18 cellular contexts compared by ENCODE assay signal in the genomic region with DNA sequence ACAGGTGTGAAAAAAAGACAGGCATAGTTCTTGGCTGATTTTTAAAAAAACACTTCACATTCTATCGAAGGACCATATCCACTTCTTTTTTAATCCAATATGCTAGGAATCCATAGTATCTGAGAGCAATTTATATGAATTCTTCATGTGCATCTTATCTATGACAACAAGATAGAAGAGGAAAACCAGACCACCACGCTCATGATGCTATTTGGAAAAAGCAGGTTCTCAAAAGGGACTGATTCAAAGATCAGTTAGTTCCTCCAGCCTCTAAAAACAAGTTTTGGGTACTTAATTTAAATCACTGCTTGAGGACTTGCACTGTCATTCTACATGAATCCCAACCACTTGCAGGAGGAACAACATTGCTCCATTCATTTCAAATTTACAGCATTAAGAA. TPM values are rescaled to one million over a fixed set of nuclear protein-coding genes. Genes with fewer than 3 reads are reported as not detected.
DNase-seq lines count a peak whose midpoint lies in the region; ATAC-seq and TF ChIP-seq lines count a peak whose summit lies in the region.
"Had no signal": no experiment of that assay in that cellular context is flagged by ENCODE, and none has a peak within 500 bp of the region (broad histone marks: within the 10 kb centered on the region; RNA-seq: fewer than 3 reads in every experiment).

No MANE protein-coding gene starts in this region.

- peak overlapping the region; percentile 34 to 67 (median 61) for H3K4me3 Mint-ChIP-seq in IgD-negative memory B cell
- H3K4me3 Mint-ChIP-seq: activated CD4-positive, alpha-beta memory T cell treated with anti-CD3 and anti-CD28 coated beads for 36 hours; activated naive CD8-positive, alpha-beta T cell treated with anti-CD3 and anti-CD28 coated beads, Interleukin-2, amount 10 ng/mL, durations not matched to agents 7 days and 5 days; activated T-cell treated with anti-CD3 and anti-CD28 coated beads, Interleukin-2, amount 50 U/mL, for 72 hours had no signal

- H3K27ac ChIP-seq in thyroid gland (peak overlapping the region in 2 of 3 donors; percentile 26 to 46), adrenal gland (no peak overlapping the region)
- H3K27ac ChIP-seq: right lobe of liver, suprapubic skin had no signal

- TF ChIP-seq CTCF in thyroid gland (IDR thresholded peaks at IDR 0.05): no peak
- TF ChIP-seq CTCF in adrenal gland (IDR thresholded peaks at IDR 0.05): no peak

- H3K27ac Mint-ChIP-seq in IgD-negative memory B cell: peak overlapping the region; percentile 34 to 89 (median 63)
- H3K27ac Mint-ChIP-seq: activated CD4-positive, alpha-beta memory T cell treated with anti-CD3 and anti-CD28 coated beads for 36 hours; activated naive CD8-positive, alpha-beta T cell treated with anti-CD3 and anti-CD28 coated beads, Interleukin-2, amount 10 ng/mL, durations not matched to agents 7 days and 5 days; activated T-cell treated with anti-CD3 and anti-CD28 coated beads, Interleukin-2, amount 50 U/mL, for 72 hours had no signal

- H3K27me3 ChIP-seq in thyroid gland: no peaks in the 10 kb centered on the region
- no peaks in the 10 kb centered on the region for H3K27me3 ChIP-seq in adrenal gland
- H3K27me3 ChIP-seq: Peyer's patch, right lobe of liver, suprapubic skin had no signal

- intact Hi-C loops in thyroid gland (cut with DNase I) (no loop called here), adrenal gland (cut with DNase I) (no loop called here)

- DNase-seq in inferior parietal cortex (ENCODE audit: extremely low spot score): peak; percentile 52
- DNase-seq in thyroid gland: no peak
- DNase-seq in amygdala (lab: John Stamatoyannopoulos, UW): no peak
- DNase-seq in adrenal gland: no peak
- no peak for DNase-seq in activated CD4-positive, alpha-beta T cell treated with anti-CD3 and anti-CD28 coated beads, Interleukin-2, amount 50 U/mL, for 48 hours
- DNase-seq: activated CD4-positive, alpha-beta memory T cell treated with anti-CD3 and anti-CD28 coated beads for 36 hours; activated naive CD8-positive, alpha-beta T cell treated with anti-CD3 and anti-CD28 coated beads, Interleukin-2, amount 10 ng/mL, durations not matched to agents 7 days and 5 days; activated T-cell treated with anti-CD3 and anti-CD28 coated beads, Interleukin-2, amount 50 U/mL, for 72 hours; DMS 273 treated with DMSO at 0.1 percent for 48 hours; mesenchymal stem cell; MV-4-11; NCI-H2029 treated with DMSO at 0.1 percent for 48 hours; NCI-H510A treated with DMSO at 0.1 percent for 48 hours; Peyer's patch; right lobe of liver had no signal

- H3K9me3 Mint-ChIP-seq in IgD-negative memory B cell: no peaks in the 10 kb centered on the region
- H3K9me3 Mint-ChIP-seq: activated CD4-positive, alpha-beta memory T cell treated with anti-CD3 and anti-CD28 coated beads for 36 hours; activated naive CD8-positive, alpha-beta T cell treated with anti-CD3 and anti-CD28 coated beads, Interleukin-2, amount 10 ng/mL, durations not matched to agents 7 days and 5 days; activated T-cell treated with anti-CD3 and anti-CD28 coated beads, Interleukin-2, amount 50 U/mL, for 72 hours had no signal

- no peak for ATAC-seq in SK-N-SH treated with all-trans-retinoic acid at 6 μM for 48 hours
- ATAC-seq: activated T-cell treated with anti-CD3 and anti-CD28 coated beads, Interleukin-2, amount 50 U/mL, for 72 hours; right lobe of liver had no signal

- H3K4me1 ChIP-seq in thyroid gland: peaks cover 19 to 27% of the 10 kb centered on the region in 2 donors
- H3K4me1 ChIP-seq in adrenal gland (replicated peaks in 1 of 2): peaks cover 27 to 62% of the 10 kb centered on the region in 2 donors
- H3K4me1 ChIP-seq: Peyer's patch, right lobe of liver had no signal

- H3K36me3 ChIP-seq in thyroid gland (no peaks in the 10 kb centered on the region), adrenal gland (replicated peaks in 1 of 2) (no peaks in the 10 kb centered on the region)
- H3K36me3 ChIP-seq: Peyer's patch, right lobe of liver, suprapubic skin had no signal

- no peaks in the 10 kb centered on the region for H3K27me3 Mint-ChIP-seq in IgD-negative memory B cell

- H3K4me3 ChIP-seq in thyroid gland (replicated peaks in 1 of 3) (no peak overlapping the region), adrenal gland (no peak overlapping the region)
- H3K4me3 ChIP-seq: Peyer's patch, right lobe of liver, suprapubic skin had no signal

- peaks cover 2% of the 10 kb centered on the region for H3K36me3 Mint-ChIP-seq in IgD-negative memory B cell
- H3K36me3 Mint-ChIP-seq: activated CD4-positive, alpha-beta memory T cell treated with anti-CD3 and anti-CD28 coated beads for 36 hours; activated naive CD8-positive, alpha-beta T cell treated with anti-CD3 and anti-CD28 coated beads, Interleukin-2, amount 10 ng/mL, durations not matched to agents 7 days and 5 days had no signal

- H3K9me3 ChIP-seq in thyroid gland (no peaks in the 10 kb centered on the region), adrenal gland (replicated peaks in 1 of 3) (peaks cover 0 to 2% (median 0%) of the 10 kb centered on the region in 3 donors)
- H3K9me3 ChIP-seq: Peyer's patch, right lobe of liver, suprapubic skin had no signal

- 76 to 84% methylated on average over 2 of the region's 2 CpGs for WGBS in thyroid gland, 2 donors
- WGBS in adrenal gland, 4 donors: 83 to 92% (median 88%) methylated on average over 2 of the region's 2 CpGs

- TF ChIP-seq POLR2A in thyroid gland (IDR thresholded peaks at IDR 0.05): no peak
- TF ChIP-seq POLR2A in adrenal gland (IDR thresholded peaks at IDR 0.05): no peak

- H3K4me1 Mint-ChIP-seq in IgD-negative memory B cell: peaks cover 38 to 44% (median 40%) of the 10 kb centered on the region in 3 donors
- H3K4me1 Mint-ChIP-seq: activated naive CD8-positive, alpha-beta T cell treated with anti-CD3 and anti-CD28 coated beads, Interleukin-2, amount 10 ng/mL, durations not matched to agents 7 days and 5 days had no signal

TF ChIP-seq in SK-N-SH treated with all-trans-retinoic acid at 6 μM for 48 hours, 23 proteins besides CTCF, POLR2A, EP300 and RAD21:
- TF ChIP-seq ZC3H10 (CRISPR knock-in tag; IDR thresholded peaks at IDR 0.05) (no peak), ZFP30 (CRISPR knock-in tag; IDR thresholded peaks at IDR 0.05) (no peak), SNAI2 (CRISPR knock-in tag; IDR thresholded peaks at IDR 0.05) (no peak), ZFP3 (CRISPR knock-in tag; IDR thresholded peaks at IDR 0.05) (no peak), BACH2 (CRISPR knock-in tag; IDR thresholded peaks at IDR 0.05; ENCODE audit: borderline replicate concordance) (no peak), ISL1 (CRISPR knock-in tag; IDR thresholded peaks at IDR 0.05) (peak; percentile 73)
- TF ChIP-seq, protein P1, sequence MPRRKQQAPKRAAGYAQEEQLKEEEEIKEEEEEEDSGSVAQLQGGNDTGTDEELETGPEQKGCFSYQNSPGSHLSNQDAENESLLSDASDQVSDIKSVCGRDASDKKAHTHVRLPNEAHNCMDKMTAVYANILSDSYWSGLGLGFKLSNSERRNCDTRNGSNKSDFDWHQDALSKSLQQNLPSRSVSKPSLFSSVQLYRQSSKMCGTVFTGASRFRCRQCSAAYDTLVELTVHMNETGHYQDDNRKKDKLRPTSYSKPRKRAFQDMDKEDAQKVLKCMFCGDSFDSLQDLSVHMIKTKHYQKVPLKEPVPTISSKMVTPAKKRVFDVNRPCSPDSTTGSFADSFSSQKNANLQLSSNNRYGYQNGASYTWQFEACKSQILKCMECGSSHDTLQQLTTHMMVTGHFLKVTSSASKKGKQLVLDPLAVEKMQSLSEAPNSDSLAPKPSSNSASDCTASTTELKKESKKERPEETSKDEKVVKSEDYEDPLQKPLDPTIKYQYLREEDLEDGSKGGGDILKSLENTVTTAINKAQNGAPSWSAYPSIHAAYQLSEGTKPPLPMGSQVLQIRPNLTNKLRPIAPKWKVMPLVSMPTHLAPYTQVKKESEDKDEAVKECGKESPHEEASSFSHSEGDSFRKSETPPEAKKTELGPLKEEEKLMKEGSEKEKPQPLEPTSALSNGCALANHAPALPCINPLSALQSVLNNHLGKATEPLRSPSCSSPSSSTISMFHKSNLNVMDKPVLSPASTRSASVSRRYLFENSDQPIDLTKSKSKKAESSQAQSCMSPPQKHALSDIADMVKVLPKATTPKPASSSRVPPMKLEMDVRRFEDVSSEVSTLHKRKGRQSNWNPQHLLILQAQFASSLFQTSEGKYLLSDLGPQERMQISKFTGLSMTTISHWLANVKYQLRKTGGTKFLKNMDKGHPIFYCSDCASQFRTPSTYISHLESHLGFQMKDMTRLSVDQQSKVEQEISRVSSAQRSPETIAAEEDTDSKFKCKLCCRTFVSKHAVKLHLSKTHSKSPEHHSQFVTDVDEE (CRISPR knock-in tag; IDR thresholded peaks at IDR 0.05): peak; percentile 66; the same call in 1 of the 2 replicates

RNA-seq across cellular contexts. Expression of a gene that starts 6.3 kb away (rescaled TPM):
- polyA plus RNA-seq in IgD-negative memory B cell: 238 TPM
- total RNA-seq in thyroid gland: 10 to 100 TPM; 51.0 to 78.6 (median 65.7) TPM
- 100 to 1,000 TPM in 2 of 8 donors, 10 to 100 TPM in 6; 43.6 to 172 (median 79.4) TPM for total RNA-seq in adrenal gland
- polyA plus RNA-seq in adrenal gland: 10 to 100 TPM; 26.8 to 63.7 (median 36.4) TPM

Comparison
In these comparisons a context has a peak if more than half of its experiments do, and no peak if none do; other contexts are left out.
1. H3K27ac ChIP-seq: peak in thyroid gland (2 of 3); none in adrenal gland (0 of 5).